31 cellular contexts compared by ENCODE assay signal in genomic region chr2:49416252-49416651, GRCh38.
"Had no signal": no experiment of that assay in that cellular context is flagged by ENCODE, and none has a peak within 500 bp of the region (broad histone marks: within the 10 kb centered on the region; RNA-seq: fewer than 3 reads in every experiment).

No MANE protein-coding gene starts in this region.

- H3K27ac ChIP-seq: colonic mucosa, esophagus squamous epithelium, heart right ventricle, lower lobe of right lung, neural progenitor cell, prostate gland, right atrium auricular region, spleen, testis, tibial artery, upper lobe of right lung, vagina had no signal

- H3K27ac Mint-ChIP-seq: dendritic cell treated with granulocyte-macrophage colony-stimulating factor and Interleukin-4, amounts not matched to agents 40 ng/mL and 50 ng/mL, for 4 days; immature natural killer cell; naive B cell; natural killer cell treated with Interleukin-12 subunit alpha and Interleukin-12 subunit beta and Interleukin-15 and Interleukin-18, amount 100 ng/mL, for 72 hours; neural progenitor cell; stimulated activated memory B cell treated with anti-CD40 and anti-IgM and Interleukin-4, amounts not matched to agents 10 μg/mL and 1 μg/mL and 100 μg/mL, for 72 hours had no signal

- H3K27me3 ChIP-seq: colonic mucosa, esophagus squamous epithelium, heart right ventricle, neural progenitor cell, right atrium auricular region, spleen, testis, tibial artery, upper lobe of right lung, vagina had no signal

- H3K9me3 Mint-ChIP-seq: dendritic cell treated with granulocyte-macrophage colony-stimulating factor and Interleukin-4, amounts not matched to agents 40 ng/mL and 50 ng/mL, for 4 days; neural progenitor cell; stimulated activated memory B cell treated with anti-CD40 and anti-IgM and Interleukin-4, amounts not matched to agents 10 μg/mL and 1 μg/mL and 100 μg/mL, for 72 hours had no signal

- DNase-seq: colonic mucosa; effector memory CD4-positive, alpha-beta T cell; erythroblast; esophagus squamous epithelium; foreskin melanocyte; glutamatergic neuron; heart right ventricle; hypothalamus; immature natural killer cell; islet precursor cell; kidney glomerular epithelial cell; left colon; left ventricle myocardium superior; lower lobe of right lung; naive B cell; spleen; stimulated activated CD4-positive, alpha-beta T cell treated with anti-CD3 and anti-CD28 coated beads, Interleukin-4, amount 100 ng/mL, for 4 hours; stimulated activated naive CD8-positive, alpha-beta T cell treated with anti-CD3 and anti-CD28 coated beads, Interleukin-15, Interleukin-2, amounts not matched to agents 100 U/mL and 50 U/mL, for 24 hours; substantia nigra; testis; tibial artery; upper lobe of right lung had no signal

- H3K9me3 ChIP-seq: colonic mucosa, esophagus squamous epithelium, heart right ventricle, lower lobe of right lung, prostate gland, right atrium auricular region, spleen, testis, tibial artery, upper lobe of right lung, vagina had no signal

- ATAC-seq: heart right ventricle; left colon; left ventricle myocardium superior; lower lobe of right lung; natural killer cell treated with Interleukin-12 subunit alpha and Interleukin-12 subunit beta and Interleukin-15 and Interleukin-18, amount 100 ng/mL, for 72 hours; sciatic nerve; stimulated activated memory B cell treated with anti-CD40 and anti-IgM and Interleukin-4, amounts not matched to agents 10 μg/mL and 1 μg/mL and 100 μg/mL, for 72 hours; stimulated activated naive CD8-positive, alpha-beta T cell treated with anti-CD3 and anti-CD28 coated beads, Interleukin-15, Interleukin-2, amounts not matched to agents 100 U/mL and 50 U/mL, for 24 hours; upper lobe of right lung had no signal

- H3K36me3 ChIP-seq: colonic mucosa, esophagus squamous epithelium, heart right ventricle, lower lobe of right lung, neural progenitor cell, prostate gland, right atrium auricular region, spleen, tibial artery, upper lobe of right lung, vagina had no signal

- H3K4me3 ChIP-seq: colonic mucosa, esophagus squamous epithelium, heart right ventricle, lower lobe of right lung, neural progenitor cell, prostate gland, right atrium auricular region, spleen, testis, tibial artery, upper lobe of right lung, vagina had no signal

- FAIRE-seq: endothelial cell of umbilical vein had no signal

- H3K36me3 Mint-ChIP-seq: immature natural killer cell; naive B cell; natural killer cell treated with Interleukin-12 subunit alpha and Interleukin-12 subunit beta and Interleukin-15 and Interleukin-18, amount 100 ng/mL, for 72 hours; neural progenitor cell; stimulated activated memory B cell treated with anti-CD40 and anti-IgM and Interleukin-4, amounts not matched to agents 10 μg/mL and 1 μg/mL and 100 μg/mL, for 72 hours had no signal

- H3K4me1 ChIP-seq: colonic mucosa, esophagus squamous epithelium, heart right ventricle, lower lobe of right lung, prostate gland, right atrium auricular region, spleen, testis, tibial artery, upper lobe of right lung, vagina had no signal
